Comparison of ENCODE assay signal across 2 cellular contexts in genomic region chr3:13079051-13079450, GRCh38.
TF ChIP-seq lines count a peak whose summit lies in the region.

No MANE protein-coding gene starts in this region.

TF ChIP-seq in GM23338, 12 proteins besides CTCF, POLR2A, EP300 and RAD21:
- no peak for TF ChIP-seq ZNF462 (CRISPR knock-in tag; IDR thresholded peaks at IDR 0.05)
- no peak for TF ChIP-seq POLR2AphosphoS5 (IDR thresholded peaks at IDR 0.05; ENCODE audit: low read depth)
- TF ChIP-seq JUNB (IDR thresholded peaks at IDR 0.05; ENCODE audit: unreplicated experiment) = no peak
- no peak for TF ChIP-seq REST (IDR thresholded peaks at IDR 0.05; ENCODE audit: unreplicated experiment)
- no peak for TF ChIP-seq EZH2phosphoT487 (IDR thresholded peaks at IDR 0.05; ENCODE audit: unreplicated experiment)
- TF ChIP-seq ETS1 (IDR thresholded peaks at IDR 0.05) = no peak
- no peak for TF ChIP-seq ZNF114 (CRISPR knock-in tag; IDR thresholded peaks at IDR 0.05)
- no peak for TF ChIP-seq EZH2 (IDR thresholded peaks at IDR 0.05; ENCODE audit: low read depth, unreplicated experiment)
- no peak for TF ChIP-seq NANOG (IDR thresholded peaks at IDR 0.05; ENCODE audit: borderline replicate concordance)
- TF ChIP-seq ZNF331 (CRISPR knock-in tag; IDR thresholded peaks at IDR 0.05; ENCODE audit: low read depth) = no peak
- no peak for TF ChIP-seq STAT1 (IDR thresholded peaks at IDR 0.05; ENCODE audit: unreplicated experiment)
- no peak for TF ChIP-seq CREB1 (CRISPR knock-in tag; IDR thresholded peaks at IDR 0.05; ENCODE audit: low read depth)

TF ChIP-seq in K562, 482 proteins besides CTCF, POLR2A, EP300 and RAD21:
- TF ChIP-seq HMBOX1 (IDR thresholded peaks at IDR 0.05) (no peak), ARID4B (CRISPR knock-in tag; IDR thresholded peaks at IDR 0.05) (0 out of 2 replicates have a peak, but pooled peaks have one; percentile 30), CREB3 (tag; conservative IDR thresholded peaks at IDR 0.05; ENCODE audit: low read depth) (no peak), MAFG (tag; conservative IDR thresholded peaks at IDR 0.05) (0 out of 2 replicates have a peak, but pooled peaks have one; percentile 27), USF1 (CRISPR knock-in tag; IDR thresholded peaks at IDR 0.05) (peak; percentile 42; the same call in 1 of the 2 replicates), JUN (IDR thresholded peaks at IDR 0.05; ENCODE audit: borderline replicate concordance, low read depth, low read length) (no peak), JUN (CRISPR knock-in tag; IDR thresholded peaks at IDR 0.05; ENCODE audit: borderline replicate concordance) (no peak), PRMT5 (CRISPR knock-in tag; IDR thresholded peaks at IDR 0.05) (0 out of 2 replicates have a peak, but pooled peaks have one; percentile 15), BHLHE40 (IDR thresholded peaks at IDR 0.05; ENCODE audit: low read length) (0 out of 2 replicates have a peak, but pooled peaks have one; percentile 39), MAFK (IDR thresholded peaks at IDR 0.05; ENCODE audit: low read length) (peak; percentile 32; the same call in 1 of the 2 replicates), FOXP1 (CRISPR knock-in tag; IDR thresholded peaks at IDR 0.05) (0 out of 2 replicates have a peak, but pooled peaks have one; percentile 37), USF2 (CRISPR knock-in tag; IDR thresholded peaks at IDR 0.05) (no peak), BCOR (IDR thresholded peaks at IDR 0.05) (no peak), FOXA3 (CRISPR knock-in tag; conservative IDR thresholded peaks at IDR 0.05 in 1 of 2, IDR thresholded peaks at IDR 0.05 in 1 of 2) (0 out of 4 replicates have a peak, but pooled peaks of 1 of the 2 experiments have one; percentile 32), ZNF316 (IDR thresholded peaks at IDR 0.05) (peak; percentile 70), MYC (IDR thresholded peaks at IDR 0.05; ENCODE audit: low read depth, low read length) (0 out of 2 replicates have a peak, but pooled peaks have one; percentile 30), MYC (CRISPR knock-in tag; IDR thresholded peaks at IDR 0.05; ENCODE audit: borderline replicate concordance, low read depth) (no peak), NFE2 (IDR thresholded peaks at IDR 0.05; ENCODE audit: low read depth) (0 out of 2 replicates have a peak, but pooled peaks have one; percentile 31), EWSR1 (IDR thresholded peaks at IDR 0.05; ENCODE audit: borderline replicate concordance, low read depth, partially characterized antibody) (no peak), C11orf30 (IDR thresholded peaks at IDR 0.05; ENCODE audit: low read depth) (peak; percentile 57), TEAD1 (CRISPR knock-in tag; IDR thresholded peaks at IDR 0.05) (peak in 1 of 2 experiments; percentile 19; a peak in 1 of 4 replicates), MAX (CRISPR knock-in tag; IDR thresholded peaks at IDR 0.05) (peak; percentile 45; the same call in 1 of the 2 replicates)
